25 cellular contexts compared by ENCODE assay signal in the genomic region with DNA sequence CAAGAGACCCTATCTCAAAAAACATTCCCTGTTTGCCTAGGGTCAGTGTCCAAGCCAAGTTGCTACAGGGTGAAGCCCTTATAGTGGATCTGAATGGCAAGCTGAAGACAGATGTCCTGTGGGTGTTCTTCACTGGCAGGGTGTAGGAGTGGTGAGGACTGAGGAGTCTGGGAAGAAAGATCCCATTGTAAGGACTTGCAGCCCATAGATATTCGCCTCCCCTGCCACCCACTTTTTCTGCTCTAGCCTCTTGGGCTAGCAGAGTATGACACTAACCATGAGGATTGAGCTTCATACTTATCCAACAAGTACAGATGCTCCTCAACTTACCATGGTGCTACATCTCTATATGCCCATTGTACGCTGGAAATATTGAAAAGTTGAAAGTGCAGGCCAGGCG.
"Had no signal": no experiment of that assay in that cellular context is flagged by ENCODE, and none has a peak within 500 bp of the region (broad histone marks: within the 10 kb centered on the region; RNA-seq: fewer than 3 reads in every experiment).

No MANE protein-coding gene starts in this region.

- H3K9me3 ChIP-seq: stomach, suprapubic skin, testis, thoracic aorta, thyroid gland, tibial artery, tibial nerve, transverse colon, upper lobe of left lung, upper lobe of right lung, uterus, vagina had no signal

- H3K36me3 ChIP-seq: stomach, suprapubic skin, thoracic aorta, thyroid gland, tibial artery, tibial nerve, transverse colon, upper lobe of left lung, upper lobe of right lung, uterus, vagina had no signal

- ATAC-seq: stimulated activated effector memory CD8-positive, alpha-beta T cell treated with anti-CD3 and anti-CD28 coated beads, Interleukin-12 subunit alpha, Interleukin-12 subunit beta, amount 100 ng/mL, for 72 hours; stimulated activated memory B cell treated with anti-CD40 and anti-IgM and Interleukin-4, amounts not matched to agents 10 μg/mL and 1 μg/mL and 100 μg/mL, for 72 hours; stimulated activated naive B cell treated with anti-CD40 and anti-IgM and Interleukin-4, amounts not matched to agents 10 μg/mL and 1 μg/mL and 100 μg/mL, for 72 hours; stimulated activated naive CD8-positive, alpha-beta T cell treated with anti-CD3 and anti-CD28 coated beads, Interleukin-15, amount 100 ng/mL, for 72 hours; stimulated activated naive CD8-positive, alpha-beta T cell treated with anti-CD3 and anti-CD28 coated beads, Interleukin-15, Interleukin-2, amounts not matched to agents 100 U/mL and 50 U/mL, for 24 hours; upper lobe of right lung had no signal

- H3K4me1 ChIP-seq: transverse colon, uterus had no signal

- H3K27me3 ChIP-seq: stomach, suprapubic skin, testis, thyroid gland, tibial artery, tibial nerve, transverse colon, upper lobe of left lung, upper lobe of right lung, uterus, vagina had no signal

- H3K27ac ChIP-seq: stomach, suprapubic skin, testis, thoracic aorta, thyroid gland, tibial artery, tibial nerve, transverse colon, upper lobe of left lung, upper lobe of right lung, uterus, vagina had no signal

- DNase-seq: stimulated activated CD4-positive, alpha-beta T cell treated with anti-CD3 and anti-CD28 coated beads, Interleukin-2, amount 100 ng/mL, for 48 hours; stimulated activated CD4-positive, alpha-beta T cell treated with anti-CD3 and anti-CD28 coated beads, Interleukin-4, amount 100 ng/mL, for 1 hour; stimulated activated CD4-positive, alpha-beta T cell treated with anti-CD3 and anti-CD28 coated beads, Interleukin-4, amount 100 ng/mL, for 24 hours; stimulated activated CD4-positive, alpha-beta T cell treated with anti-CD3 and anti-CD28 coated beads, Interleukin-4, amount 100 ng/mL, for 4 hours; stimulated activated CD8-positive, alpha-beta memory T cell treated with anti-CD3 and anti-CD28 coated beads, Interleukin-4, amount 100 ng/mL, for 48 hours; stimulated activated naive B cell treated with anti-CD40 and anti-IgM and Interleukin-4, amounts not matched to agents 10 μg/mL and 1 μg/mL and 100 μg/mL, for 72 hours; stimulated activated naive CD4-positive, alpha-beta T cell; stimulated activated naive CD4-positive, alpha-beta T cell treated with Interleukin-2 at 50 U/mL for 16 hours; stimulated activated naive CD8-positive, alpha-beta T cell treated with anti-CD3 and anti-CD28 coated beads, Interleukin-15, amount 100 ng/mL, for 72 hours; stimulated activated naive CD8-positive, alpha-beta T cell treated with anti-CD3 and anti-CD28 coated beads, Interleukin-15, Interleukin-2, amounts not matched to agents 100 U/mL and 50 U/mL, for 24 hours; stomach; substantia nigra; testis; thyroid gland; transverse colon; upper lobe of left lung; upper lobe of right lung; uterus had no signal

- H3K4me3 ChIP-seq: stomach, suprapubic skin, testis, thoracic aorta, thyroid gland, tibial artery, tibial nerve, transverse colon, upper lobe of left lung, upper lobe of right lung, uterus, vagina had no signal
